In the genomic region with DNA sequence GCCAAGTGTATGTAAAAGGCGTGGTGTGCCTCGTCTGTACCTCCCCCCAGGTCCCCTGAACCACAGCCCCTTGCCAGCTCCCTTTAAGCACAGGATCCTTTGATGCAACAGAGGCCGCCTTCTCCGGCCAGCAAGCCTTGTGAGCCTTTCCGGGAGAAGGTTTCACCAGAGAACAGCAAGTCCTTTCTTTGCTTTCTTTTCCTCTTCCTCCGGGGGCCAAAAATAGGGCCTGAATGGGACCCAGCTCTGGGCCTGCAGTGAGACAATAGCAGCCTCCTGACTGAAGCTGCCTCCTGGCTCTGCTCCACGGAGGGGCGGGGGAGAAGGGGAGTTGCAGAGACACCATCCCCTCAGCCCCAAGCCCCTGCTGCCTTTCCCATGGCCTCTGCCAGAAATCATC, we compare ENCODE assay signal across 14 cellular contexts. TPM values are rescaled to one million over a fixed set of nuclear protein-coding genes. Genes with fewer than 3 reads are reported as not detected.
DNase-seq lines count a peak whose midpoint lies in the region; ATAC-seq and TF ChIP-seq lines count a peak whose summit lies in the region.
"Had no signal": no experiment of that assay in that cellular context is flagged by ENCODE, and none has a peak within 500 bp of the region (broad histone marks: within the 10 kb centered on the region; RNA-seq: fewer than 3 reads in every experiment).

No MANE protein-coding gene starts in this region.

- TF ChIP-seq EP300 in sigmoid colon (IDR thresholded peaks at IDR 0.05), result no peak

- no peak for TF ChIP-seq CTCF in dorsolateral prefrontal cortex (IDR thresholded peaks at IDR 0.05 in 54 of 56, conservative IDR thresholded peaks at IDR 0.05 in 2 of 56; ENCODE audit: low read depth in 1 of 56, partially characterized antibody in 56 of 56)
- no peak for TF ChIP-seq CTCF in lower lobe of right lung (IDR thresholded peaks at IDR 0.05)
- no peak for TF ChIP-seq CTCF in sigmoid colon (IDR thresholded peaks at IDR 0.05)

- H3K27me3 ChIP-seq in dorsolateral prefrontal cortex (no peaks in the 10 kb centered on the region), lower lobe of right lung (ENCODE audit: low read depth) (peaks cover 8% of the 10 kb centered on the region), sigmoid colon (peaks cover 0 to 44% (median 3%) of the 10 kb centered on the region in 3 donors)

- 53 to 65% methylated on average over 8 of the region's 8 CpGs for WGBS in sigmoid colon, 2 donors

- TF ChIP-seq POLR2A in sigmoid colon (IDR thresholded peaks at IDR 0.05), result no peak

- no peaks in the 10 kb centered on the region for H3K9me3 ChIP-seq in lower lobe of right lung
- H3K9me3 ChIP-seq in sigmoid colon, result no peaks in the 10 kb centered on the region

- H3K4me1 ChIP-seq in lower lobe of right lung, result peaks cover 41% of the 10 kb centered on the region
- H3K4me1 ChIP-seq in sigmoid colon, result peaks cover 0 to 8% (median 3%) of the 10 kb centered on the region in 4 donors

- intact Hi-C loops in dorsolateral prefrontal cortex (cut with DNase I) (no loop called here), lower lobe of right lung (cut with DNase I) (no loop called here), sigmoid colon (cut with DNase I) (no loop called here)

- DNase-seq in NCI-H1092 (lab: John Stamatoyannopoulos, UW) (peak; percentile 6), dorsolateral prefrontal cortex (peak in 7 of 10 donors; percentile 49 to 75 (median 63)), lower lobe of right lung (no peak), sigmoid colon (peak; percentile 72), DMS153 (lab: John Stamatoyannopoulos, UW) (no peak), NCI-H774 (lab: John Stamatoyannopoulos, UW) (no peak), OCI-M1 (lab: John Stamatoyannopoulos, UW) (no peak), NOMO-1 (lab: John Stamatoyannopoulos, UW; ENCODE audit: unreplicated experiment in 2 of 2) (no peak)
- DNase-seq: activated CD8-positive, alpha-beta memory T cell treated with anti-CD3 and anti-CD28 coated beads for 24 hours; activated naive CD8-positive, alpha-beta T cell treated with anti-CD3 and anti-CD28 coated beads, Interleukin-2, amount 50 U/mL, for 24 hours; GOT3; NCI-H187 treated with DMSO at 0.1 percent for 48 hours; PC-9; T1000 had no signal

- H3K4me3 ChIP-seq in dorsolateral prefrontal cortex (peak overlapping the region in 25 of 59 donors; percentile 2 to 58 (median 20)), lower lobe of right lung (no peak overlapping the region), sigmoid colon (no peak overlapping the region)
- H3K4me3 ChIP-seq: PC-9 had no signal

- ATAC-seq in lower lobe of right lung, result peak; percentile 8 to 28
- ATAC-seq: activated naive CD8-positive, alpha-beta T cell treated with anti-CD3 and anti-CD28 coated beads, Interleukin-2, amount 50 U/mL, for 24 hours had no signal

- H3K36me3 ChIP-seq in lower lobe of right lung, result no peaks in the 10 kb centered on the region
- no peaks in the 10 kb centered on the region for H3K36me3 ChIP-seq in sigmoid colon

- H3K27ac ChIP-seq in dorsolateral prefrontal cortex (peak overlapping the region; percentile 17 to 96 (median 90)), lower lobe of right lung (peak overlapping the region; percentile 76), sigmoid colon (peak overlapping the region; percentile 20 to 63 (median 38))
- H3K27ac ChIP-seq: PC-9 had no signal

RNA-seq across cellular contexts. Expression of a gene that starts 9.0 kb away (rescaled TPM):
- 100 to 1,000 TPM in 117 of 120 experiments, 10 to 100 TPM in 3; 82.9 to 344 (median 153) TPM for total RNA-seq in dorsolateral prefrontal cortex
- total RNA-seq in lower lobe of right lung, result 37.9 TPM
- 1 to 10 TPM; 5.0 to 8.0 (median 6.7) TPM for total RNA-seq in sigmoid colon
- 10 to 100 TPM in 1 of 3 donors, 1 to 10 TPM in 2; 5.3 to 36.3 (median 7.8) TPM for polyA plus RNA-seq in sigmoid colon

RNA-seq across cellular contexts. Expression of a gene that starts 30.7 kb away (rescaled TPM):
- total RNA-seq in dorsolateral prefrontal cortex (1 to 10 TPM in 31 of 120 experiments, under 1 TPM in 54, not detected in 35; 0.11 to 5.1 (median 0.77) TPM), lower lobe of right lung (7.7 TPM), sigmoid colon (1 to 10 TPM; 3.0 to 6.6 (median 4.9) TPM)
- polyA plus RNA-seq in sigmoid colon, result 1 to 10 TPM in 2 of 3 donors, under 1 TPM in 1; 0.69 to 3.6 (median 2.4) TPM
- total RNA-seq: PC-9 had no signal

RNA-seq across cellular contexts. Expression of a gene that starts 57.2 kb away (rescaled TPM):
- total RNA-seq in dorsolateral prefrontal cortex (1 to 10 TPM in 77 of 120 experiments, under 1 TPM in 35, not detected in 8; 0.32 to 5.3 (median 1.4) TPM), lower lobe of right lung (4.3 TPM), sigmoid colon (not detected)
- not detected for polyA plus RNA-seq in sigmoid colon

Comparison
In these comparisons a context has a peak if more than half of its experiments do, and no peak if none do; other contexts are left out.
1. DNase-seq: peak in NCI-H1092 (single experiment), dorsolateral prefrontal cortex (7 of 10) and sigmoid colon (single experiment); none in lower lobe of right lung (single experiment), DMS153 (single experiment), NCI-H774 (single experiment), OCI-M1 (single experiment) and NOMO-1 (0 of 2).
2. H3K27ac ChIP-seq: peak in every context shown above with its lines; median percentile 90 in dorsolateral prefrontal cortex; 76 in lower lobe of right lung; 38 in sigmoid colon.